Comparison of ENCODE assay signal across 12 cellular contexts in genomic region chr3:125023833-125024560, GRCh38. TPM values are rescaled to one million over a fixed set of nuclear protein-coding genes. Genes with fewer than 3 reads are reported as not detected.
DNase-seq lines count a peak whose midpoint lies in the region; ATAC-seq and TF ChIP-seq lines count a peak whose summit lies in the region.
"Had no signal": no experiment of that assay in that cellular context is flagged by ENCODE, and none has a peak within 500 bp of the region (broad histone marks: within the 10 kb centered on the region; RNA-seq: fewer than 3 reads in every experiment).

No MANE protein-coding gene starts in this region.

- H3K27me3 ChIP-seq in SJSA1 (replicated peaks) (no peaks in the 10 kb centered on the region), right cardiac atrium (ENCODE audit: control insufficient read depth, insufficient read depth) (no peaks in the 10 kb centered on the region), gastrocnemius medialis (no peaks in the 10 kb centered on the region), colonic mucosa (no peaks in the 10 kb centered on the region)

- DNase-seq in activated CD4-positive, alpha-beta T cell treated with anti-CD3 and anti-CD28 coated beads, Interleukin-2, amount 10 ng/mL, durations not matched to agents 7 days and 5 days = peak; percentile 14
- no peak for DNase-seq in activated CD4-positive, alpha-beta T cell treated with anti-CD3 and anti-CD28 coated beads, Interleukin-2, amount 50 U/mL, for 4 hours
- DNase-seq in SJSA1 (ENCODE audit: low read depth in 1 of 2, low spot score in 2 of 2) = no peak
- no peak for DNase-seq in right cardiac atrium
- DNase-seq in gastrocnemius medialis = no peak
- no peak for DNase-seq in NCI-H510A treated with DMSO at 0.1 percent for 48 hours (lab: John Stamatoyannopoulos, UW)
- DNase-seq in hypothalamus (lab: John Stamatoyannopoulos, UW) = no peak
- DNase-seq in colonic mucosa = no peak
- DNase-seq: ACHN, GF-D8, KBM-7 had no signal

- in situ Hi-C loops in gastrocnemius medialis (cut with MboI; ENCODE audit: low sequenced_read_pairs in 4 of 4) = no loop called here

- H3K4me3 Mint-ChIP-seq in activated CD4-positive, alpha-beta T cell treated with anti-CD3 and anti-CD28 coated beads, Interleukin-2, amount 10 ng/mL, durations not matched to agents 7 days and 5 days = peak overlapping the region; percentile 30

- H3K27ac ChIP-seq in SJSA1 (peak overlapping the region; percentile 33; the same call in 1 of the 2 replicates), right cardiac atrium (ENCODE audit: low read length) (peak overlapping the region; percentile 20), gastrocnemius medialis (peak overlapping the region; percentile 1 to 75 (median 58)), colonic mucosa (no peak overlapping the region)
- H3K27ac ChIP-seq: HL-60 had no signal

- CTCF ChIA-PET in activated CD4-positive, alpha-beta T cell treated with anti-CD3 and anti-CD28 coated beads, Interleukin-2, amount 10 ng/mL, durations not matched to agents 7 days and 5 days (lab: Charles Lee) = interaction anchor here (1.3 to 1.6 kb wide), 2 partner anchors 11 to 24 kb away, joined by 3 to 4 read pairs; no protein-coding TSS in a partner anchor

- H3K9me3 Mint-ChIP-seq in activated CD4-positive, alpha-beta T cell treated with anti-CD3 and anti-CD28 coated beads, Interleukin-2, amount 10 ng/mL, durations not matched to agents 7 days and 5 days = no peaks in the 10 kb centered on the region

- no peaks in the 10 kb centered on the region for H3K27me3 Mint-ChIP-seq in activated CD4-positive, alpha-beta T cell treated with anti-CD3 and anti-CD28 coated beads, Interleukin-2, amount 10 ng/mL, durations not matched to agents 7 days and 5 days

- peaks cover 39% of the 10 kb centered on the region for H3K4me1 ChIP-seq in SJSA1 (replicated peaks)
- H3K4me1 ChIP-seq in right cardiac atrium (ENCODE audit: control insufficient read depth, insufficient read depth, low read length) = peaks cover 21% of the 10 kb centered on the region
- peaks cover 17 to 30% of the 10 kb centered on the region in 2 donors for H3K4me1 ChIP-seq in gastrocnemius medialis
- no peaks in the 10 kb centered on the region for H3K4me1 ChIP-seq in colonic mucosa

- TF ChIP-seq POLR2A in gastrocnemius medialis (IDR thresholded peaks at IDR 0.05) = no peak

- peaks cover 67% of the 10 kb centered on the region for H3K36me3 Mint-ChIP-seq in activated CD4-positive, alpha-beta T cell treated with anti-CD3 and anti-CD28 coated beads, Interleukin-2, amount 10 ng/mL, durations not matched to agents 7 days and 5 days (ENCODE audit: low read depth)

- no peak overlapping the region for H3K9ac ChIP-seq in colonic mucosa (ENCODE audit: low read depth in 2 of 2, low read length in 2 of 2)

- TF ChIP-seq CTCF in gastrocnemius medialis (IDR thresholded peaks at IDR 0.05 in 4 of 5, conservative IDR thresholded peaks at IDR 0.05 in 1 of 5) = no peak
- TF ChIP-seq CTCF in colonic mucosa (IDR thresholded peaks at IDR 0.05) = no peak

- ATAC-seq in right cardiac atrium (peak in 1 of 2 donors; percentile 62), gastrocnemius medialis (no peak)

- peak overlapping the region; percentile 68 for H3K27ac Mint-ChIP-seq in activated CD4-positive, alpha-beta T cell treated with anti-CD3 and anti-CD28 coated beads, Interleukin-2, amount 10 ng/mL, durations not matched to agents 7 days and 5 days

- 51% methylated on average over 8 of the region's 8 CpGs for WGBS in right cardiac atrium

- POLR2A ChIA-PET in activated CD4-positive, alpha-beta T cell treated with anti-CD3 and anti-CD28 coated beads, Interleukin-2, amount 10 ng/mL, durations not matched to agents 7 days and 5 days (lab: Charles Lee) = interaction anchor here (0.8 kb wide), 1 partner anchor 11 kb away, joined by 3 read pairs; no protein-coding TSS in a partner anchor

- H3K4me3 ChIP-seq in SJSA1 = no peak overlapping the region
- H3K4me3 ChIP-seq in right cardiac atrium (ENCODE audit: low read length) = no peak overlapping the region
- peak overlapping the region in 1 of 4 donors; percentile 10 for H3K4me3 ChIP-seq in gastrocnemius medialis
- H3K4me3 ChIP-seq in colonic mucosa = no peak overlapping the region

- H3K36me3 ChIP-seq in SJSA1 (peaks cover 88% of the 10 kb centered on the region), gastrocnemius medialis (peaks cover 0 to 46% of the 10 kb centered on the region in 2 donors), colonic mucosa (no peaks in the 10 kb centered on the region)

- peaks cover 74% of the 10 kb centered on the region for H3K4me1 Mint-ChIP-seq in activated CD4-positive, alpha-beta T cell treated with anti-CD3 and anti-CD28 coated beads, Interleukin-2, amount 10 ng/mL, durations not matched to agents 7 days and 5 days

- no peaks in the 10 kb centered on the region for H3K9me3 ChIP-seq in SJSA1 (replicated peaks)
- no peaks in the 10 kb centered on the region for H3K9me3 ChIP-seq in right cardiac atrium (ENCODE audit: control insufficient read depth, low read length)
- no peaks in the 10 kb centered on the region for H3K9me3 ChIP-seq in gastrocnemius medialis
- no peaks in the 10 kb centered on the region for H3K9me3 ChIP-seq in colonic mucosa

- intact Hi-C loops in right cardiac atrium (cut with DNase I) = no loop called here
- intact Hi-C loops in gastrocnemius medialis (cut with DNase I; ENCODE audit: low total_unique reads) = loop anchor here (1.0 to 10.0 kb wide), 4 partner anchors 21 to 351 kb away; partner anchors contain the start of gene ZNF148
- intact Hi-C loops in colonic mucosa (cut with DNase I) = no loop called here

RNA-seq across cellular contexts. Expression of gene HEG1, which starts 31.8 kb away (rescaled TPM):
- 10 to 100 TPM; 26.6 to 30.4 TPM for total RNA-seq in activated CD4-positive, alpha-beta T cell treated with anti-CD3 and anti-CD28 coated beads, Interleukin-2, amount 10 ng/mL, durations not matched to agents 7 days and 5 days
- total RNA-seq in SJSA1 (2014; rRNA removed; shearing (Covaris generic)) = 21.6 and 24.0 TPM in 2 replicates
- 100 to 1,000 TPM; 130 to 193 (median 151) TPM for total RNA-seq in right cardiac atrium
- polyA plus RNA-seq in right cardiac atrium = 42.3 TPM
- total RNA-seq in gastrocnemius medialis = 10 to 100 TPM in 3 of 4 donors, 1 to 10 TPM in 1; 9.8 to 27.1 (median 17.6) TPM
- total RNA-seq in colonic mucosa = 10 to 100 TPM in 1 of 2 donors, 1 to 10 TPM in 1; 5.1 to 10.7 TPM
